1 cellular context compared by ENCODE assay signal in genomic region chr16:11972128-11972527, GRCh38.
TF ChIP-seq lines count a peak whose summit lies in the region.

No MANE protein-coding gene starts in this region.

TF ChIP-seq in GM23338, 12 proteins besides CTCF, POLR2A, EP300 and RAD21 (continued from another document):
- TF ChIP-seq REST (IDR thresholded peaks at IDR 0.05; ENCODE audit: unreplicated experiment) (no peak), STAT1 (IDR thresholded peaks at IDR 0.05; ENCODE audit: unreplicated experiment) (no peak), ETS1 (IDR thresholded peaks at IDR 0.05) (no peak), EZH2phosphoT487 (IDR thresholded peaks at IDR 0.05; ENCODE audit: unreplicated experiment) (no peak), CREB1 (CRISPR knock-in tag; IDR thresholded peaks at IDR 0.05; ENCODE audit: low read depth) (no peak), JUNB (IDR thresholded peaks at IDR 0.05; ENCODE audit: unreplicated experiment) (no peak), POLR2AphosphoS5 (IDR thresholded peaks at IDR 0.05; ENCODE audit: low read depth) (no peak)
